ENCODE assay signal across 22 cellular contexts in the genomic region with DNA sequence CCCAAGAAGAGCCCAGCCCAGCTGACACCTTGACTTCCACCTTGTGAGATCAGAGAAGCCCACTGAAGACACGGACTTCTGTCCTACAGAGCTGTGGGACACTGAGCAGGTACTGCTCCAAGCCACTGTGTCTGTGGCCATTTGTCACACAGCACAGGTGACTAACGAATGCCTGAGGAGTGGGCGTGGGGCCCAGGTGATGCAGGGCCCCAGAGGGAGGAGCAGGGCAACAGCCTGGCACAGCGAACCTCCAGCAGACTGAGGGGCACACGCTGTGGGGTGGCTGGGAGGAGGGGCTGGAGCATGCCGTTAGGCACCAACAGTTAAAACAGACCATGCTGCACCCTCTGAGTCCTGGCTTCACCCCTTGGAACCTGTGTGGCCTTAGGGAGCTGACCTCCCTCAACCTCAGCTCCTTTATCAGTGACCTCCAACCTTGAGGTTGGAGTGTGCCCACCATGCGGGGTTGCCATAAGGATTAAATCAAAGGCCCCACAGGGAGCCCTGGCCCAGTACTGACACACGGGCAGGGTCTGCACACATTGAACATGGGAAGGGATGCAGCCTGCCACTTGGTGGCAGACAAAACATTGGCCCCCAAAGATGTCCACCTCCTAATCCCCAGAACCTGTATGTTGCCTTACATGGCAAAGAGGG.
"Had no signal": no experiment of that assay in that cellular context is flagged by ENCODE, and none has a peak within 500 bp of the region (broad histone marks: within the 10 kb centered on the region; RNA-seq: fewer than 3 reads in every experiment).

No MANE protein-coding gene starts in this region.

- H3K4me1 Mint-ChIP-seq: memory B cell, mesothelial cell of epicardium, neural progenitor cell had no signal

- H3K27ac ChIP-seq: colonic mucosa, esophagus squamous epithelium, gastroesophageal sphincter, left lung, lower lobe of right lung, neural progenitor cell, psoas muscle, skin epidermis, tibial artery, upper lobe of right lung had no signal

- H3K27me3 ChIP-seq: colonic mucosa, esophagus squamous epithelium, gastroesophageal sphincter, left lung, neural progenitor cell, tibial artery, upper lobe of right lung had no signal

- DNase-seq: colonic mucosa; dermis blood vessel endothelial cell; esophagus squamous epithelium; foreskin fibroblast; glutamatergic neuron; left lung; lower lobe of right lung; occipital lobe; psoas muscle; retina; stimulated activated CD4-positive, alpha-beta T cell treated with anti-CD3 and anti-CD28 coated beads, Interleukin-2, amount 100 ng/mL, for 24 hours; stimulated activated CD4-positive, alpha-beta T cell treated with anti-CD3 and anti-CD28 coated beads, Interleukin-4, amount 100 ng/mL, for 4 hours; stimulated activated naive CD4-positive, alpha-beta T cell treated with Interleukin-2 at 50 U/mL for 16 hours; tibial artery; upper lobe of right lung had no signal

- H3K4me3 ChIP-seq: colonic mucosa, esophagus squamous epithelium, gastroesophageal sphincter, left lung, lower lobe of right lung, neural progenitor cell, psoas muscle, skin epidermis, tibial artery, upper lobe of right lung had no signal

- H3K4me1 ChIP-seq: colonic mucosa, esophagus squamous epithelium, gastroesophageal sphincter, left lung, lower lobe of right lung, neural progenitor cell, psoas muscle, tibial artery, upper lobe of right lung had no signal

- H3K4me3 Mint-ChIP-seq: memory B cell; mesothelial cell of epicardium; natural killer cell treated with Interleukin-12 subunit alpha and Interleukin-12 subunit beta and Interleukin-15 and Interleukin-18, amount 100 ng/mL, for 72 hours; neural progenitor cell had no signal

- H3K9me3 Mint-ChIP-seq: mesothelial cell of epicardium; natural killer cell treated with Interleukin-12 subunit alpha and Interleukin-12 subunit beta and Interleukin-15 and Interleukin-18, amount 100 ng/mL, for 72 hours; neural progenitor cell had no signal

- H3K27ac Mint-ChIP-seq: memory B cell; mesothelial cell of epicardium; natural killer cell treated with Interleukin-12 subunit alpha and Interleukin-12 subunit beta and Interleukin-15 and Interleukin-18, amount 100 ng/mL, for 72 hours; neural progenitor cell had no signal

- H3K36me3 Mint-ChIP-seq: memory B cell; mesothelial cell of epicardium; natural killer cell treated with Interleukin-12 subunit alpha and Interleukin-12 subunit beta and Interleukin-15 and Interleukin-18, amount 100 ng/mL, for 72 hours; neural progenitor cell had no signal

- ATAC-seq: gastroesophageal sphincter, left lung, lower lobe of right lung, psoas muscle, sciatic nerve, upper lobe of right lung had no signal

- H3K9me3 ChIP-seq: colonic mucosa, esophagus squamous epithelium, left lung, lower lobe of right lung, psoas muscle, tibial artery, upper lobe of right lung had no signal

- H3K36me3 ChIP-seq: colonic mucosa, esophagus squamous epithelium, gastroesophageal sphincter, left lung, lower lobe of right lung, neural progenitor cell, tibial artery, upper lobe of right lung had no signal

- H3K27me3 Mint-ChIP-seq: memory B cell; natural killer cell treated with Interleukin-12 subunit alpha and Interleukin-12 subunit beta and Interleukin-15 and Interleukin-18, amount 100 ng/mL, for 72 hours had no signal
